In genomic region chr12:47740536-47741339, GRCh38 we compare ENCODE assay signal across 10 cellular contexts. TPM values are rescaled to one million over a fixed set of nuclear protein-coding genes. Genes with fewer than 3 reads are reported as not detected.
DNase-seq lines count a peak whose midpoint lies in the region; ATAC-seq and TF ChIP-seq lines count a peak whose summit lies in the region.
"Had no signal": no experiment of that assay in that cellular context is flagged by ENCODE, and none has a peak within 500 bp of the region (broad histone marks: within the 10 kb centered on the region; RNA-seq: fewer than 3 reads in every experiment).

No MANE protein-coding gene starts in this region.

- no peaks in the 10 kb centered on the region for H3K9me3 Mint-ChIP-seq in effector memory CD8-positive, alpha-beta T cell

- H3K27me3 ChIP-seq in left ventricle myocardium inferior (ENCODE audit: low read depth), result no peaks in the 10 kb centered on the region
- no peaks in the 10 kb centered on the region for H3K27me3 ChIP-seq in upper lobe of left lung
- H3K27me3 ChIP-seq in sigmoid colon, result no peaks in the 10 kb centered on the region

- ATAC-seq in left ventricle myocardium superior (no peak), HG03196 (IDR thresholded peaks at IDR 0.05; ENCODE audit: unreplicated experiment) (peak; percentile 48), upper lobe of left lung (ENCODE audit: low FRiP score in 2 of 2) (no peak), HG03342 (IDR thresholded peaks at IDR 0.05; ENCODE audit: unreplicated experiment) (no peak)
- ATAC-seq in effector memory CD8-positive, alpha-beta T cell (replicated peaks), result no peak

- intact Hi-C loops in left ventricle myocardium inferior (cut with micrococcal nuclease) (no loop called here), left ventricle myocardium superior (cut with micrococcal nuclease) (no loop called here), sigmoid colon (cut with DNase I) (no loop called here)

- TF ChIP-seq POLR2A in upper lobe of left lung (IDR thresholded peaks at IDR 0.05), result no peak
- no peak for TF ChIP-seq POLR2A in sigmoid colon (IDR thresholded peaks at IDR 0.05)

- H3K27ac Mint-ChIP-seq in effector memory CD8-positive, alpha-beta T cell, result peak overlapping the region in 1 of 2 donors; percentile 49

- H3K36me3 Mint-ChIP-seq in effector memory CD8-positive, alpha-beta T cell (ENCODE audit: insufficient read depth), result peaks cover 3% of the 10 kb centered on the region

- DNase-seq in left ventricle myocardium inferior (no peak), left ventricle myocardium superior (no peak), upper lobe of left lung (peak in 1 of 2 donors; percentile 83), sigmoid colon (no peak), GM19240 (ENCODE audit: insufficient read length, low spot score) (no peak)
- DNase-seq in effector memory CD8-positive, alpha-beta T cell, result no peak

- peaks cover 18 to 35% of the 10 kb centered on the region in 2 donors for H3K27me3 Mint-ChIP-seq in effector memory CD8-positive, alpha-beta T cell

- H3K27ac ChIP-seq in left ventricle myocardium inferior (replicated peaks), result peak overlapping the region; percentile 92
- H3K27ac ChIP-seq in upper lobe of left lung, result peak overlapping the region; percentile 32 to 74 (median 61)
- peak overlapping the region in 2 of 4 donors; percentile 15 to 60 for H3K27ac ChIP-seq in sigmoid colon

- H3K36me3 ChIP-seq in left ventricle myocardium inferior (peaks cover 1% of the 10 kb centered on the region), upper lobe of left lung (peaks cover 0 to 4% (median 2%) of the 10 kb centered on the region in 4 donors), sigmoid colon (no peaks in the 10 kb centered on the region)

- TF ChIP-seq CTCF in left ventricle myocardium inferior (IDR thresholded peaks at IDR 0.05; ENCODE audit: borderline replicate concordance) (no peak), upper lobe of left lung (IDR thresholded peaks at IDR 0.05) (no peak), sigmoid colon (IDR thresholded peaks at IDR 0.05) (no peak)

- TF ChIP-seq EP300 in upper lobe of left lung (IDR thresholded peaks at IDR 0.05) (no peak), sigmoid colon (IDR thresholded peaks at IDR 0.05) (no peak)

- WGBS in upper lobe of left lung, 2 donors, result 54 to 66% methylated on average over 4 to 15 of the region's 22 CpGs
- WGBS in sigmoid colon, 2 donors, result 64% methylated on average over 22 of the region's 22 CpGs

- peak overlapping the region; percentile 55 to 68 for H3K4me3 Mint-ChIP-seq in effector memory CD8-positive, alpha-beta T cell

- H3K4me1 ChIP-seq in left ventricle myocardium inferior (peaks cover 81% of the 10 kb centered on the region), upper lobe of left lung (peaks cover 41 to 56% (median 48%) of the 10 kb centered on the region in 4 donors), sigmoid colon (peaks cover 0 to 39% (median 31%) of the 10 kb centered on the region in 4 donors)

- H3K4me1 Mint-ChIP-seq in effector memory CD8-positive, alpha-beta T cell (ENCODE audit: low read depth in 2 of 2), result peaks cover 33 to 39% of the 10 kb centered on the region in 2 donors

- H3K9me3 ChIP-seq in left ventricle myocardium inferior (replicated peaks) (no peaks in the 10 kb centered on the region), upper lobe of left lung (no peaks in the 10 kb centered on the region), sigmoid colon (no peaks in the 10 kb centered on the region)

- H3K4me3 ChIP-seq in left ventricle myocardium inferior (peak overlapping the region; percentile 13), upper lobe of left lung (no peak overlapping the region), sigmoid colon (no peak overlapping the region)

RNA-seq across cellular contexts. Expression of gene ENDOU, which starts 15.4 kb away (rescaled TPM):
- total RNA-seq in left ventricle myocardium inferior (0.49 TPM), left ventricle myocardium superior (0.30 TPM), upper lobe of left lung (1 to 10 TPM in 2 of 6 donors, under 1 TPM in 2, not detected in 2; 0.14 to 2.1 (median 0.83) TPM), sigmoid colon (1 to 10 TPM in 1 of 4 donors, under 1 TPM in 2, not detected in 1; 0.36 to 1.6 (median 0.49) TPM)
- under 1 TPM in 1 of 3 donors, not detected in 2; 0.25 TPM for polyA plus RNA-seq in sigmoid colon
- total RNA-seq: activated CD8-positive, alpha-beta memory T cell treated with anti-CD3 and anti-CD28 coated beads for 36 hours; HT1080 had no signal

RNA-seq across cellular contexts. Expression of gene RAPGEF3, which starts 17.9 kb away (rescaled TPM):
- total RNA-seq in left ventricle myocardium inferior (34.8 TPM), left ventricle myocardium superior (37.6 TPM), upper lobe of left lung (10 to 100 TPM; 19.0 to 94.0 (median 52.1) TPM), sigmoid colon (10 to 100 TPM; 13.8 to 36.8 (median 14.6) TPM)
- 10 to 100 TPM in 1 of 3 donors, 1 to 10 TPM in 2; 3.9 to 16.2 (median 4.2) TPM for polyA plus RNA-seq in sigmoid colon

RNA-seq across cellular contexts. Expression of gene SLC48A1, which starts 32.3 kb away (rescaled TPM):
- total RNA-seq in left ventricle myocardium inferior, result 25.3 TPM
- 23.7 TPM for total RNA-seq in left ventricle myocardium superior
- total RNA-seq in upper lobe of left lung, result 10 to 100 TPM; 26.5 to 36.5 (median 33.9) TPM
- 10 to 100 TPM; 30.3 to 46.6 (median 32.2) TPM for total RNA-seq in sigmoid colon
- polyA plus RNA-seq in sigmoid colon, result 10 to 100 TPM in 2 of 3 donors, 1 to 10 TPM in 1; 6.9 to 14.2 (median 12.0) TPM

RNA-seq across cellular contexts. Expression of gene RPAP3, which starts 34.9 kb away (rescaled TPM):
- 24.2 TPM for total RNA-seq in left ventricle myocardium inferior
- 19.9 TPM for total RNA-seq in left ventricle myocardium superior
- total RNA-seq in upper lobe of left lung, result 10 to 100 TPM in 5 of 6 donors, 1 to 10 TPM in 1; 6.5 to 28.0 (median 16.4) TPM
- 10 to 100 TPM; 21.0 to 29.3 (median 25.6) TPM for total RNA-seq in sigmoid colon
- 10 to 100 TPM in 2 of 3 donors, 1 to 10 TPM in 1; 6.7 to 14.5 (median 10.2) TPM for polyA plus RNA-seq in sigmoid colon
